Comparison of ENCODE assay signal across 17 cellular contexts in genomic region chr1:160255761-160256300, GRCh38. TPM values are rescaled to one million over a fixed set of nuclear protein-coding genes. Genes with fewer than 3 reads are reported as not detected.
DNase-seq lines count a peak whose midpoint lies in the region; ATAC-seq and TF ChIP-seq lines count a peak whose summit lies in the region.
"Had no signal": no experiment of that assay in that cellular context is flagged by ENCODE, and none has a peak within 500 bp of the region (broad histone marks: within the 10 kb centered on the region; RNA-seq: fewer than 3 reads in every experiment).

No MANE protein-coding gene starts in this region.

- H3K27me3 Mint-ChIP-seq in activated naive CD4-positive, alpha-beta T cell treated with anti-CD3 and anti-CD28 coated beads, Interleukin-2, amount 50 U/mL, for 24 hours, result no peaks in the 10 kb centered on the region
- H3K27me3 Mint-ChIP-seq in activated naive CD8-positive, alpha-beta T cell treated with anti-CD3 and anti-CD28 coated beads for 36 hours, result no peaks in the 10 kb centered on the region
- no peaks in the 10 kb centered on the region for H3K27me3 Mint-ChIP-seq in stimulated activated memory B cell treated with anti-CD40 and anti-IgM and Interleukin-4, amounts not matched to agents 10 μg/mL and 1 μg/mL and 100 μg/mL, for 72 hours
- H3K27me3 Mint-ChIP-seq: B cell had no signal

- H3K4me2 ChIP-seq in OCI-LY7 (ENCODE audit: low read length), result no peak overlapping the region

- TF ChIP-seq CTCF in lower lobe of right lung (IDR thresholded peaks at IDR 0.05) (no peak), RWPE1 (conservative IDR thresholded peaks at IDR 0.05; ENCODE audit: low read depth) (no peak), OCI-LY7 (conservative IDR thresholded peaks at IDR 0.05; ENCODE audit: low read length) (no peak)

- H3K36me3 Mint-ChIP-seq in activated naive CD4-positive, alpha-beta T cell treated with anti-CD3 and anti-CD28 coated beads, Interleukin-2, amount 50 U/mL, for 24 hours, result peaks cover 8% of the 10 kb centered on the region
- H3K36me3 Mint-ChIP-seq in activated naive CD8-positive, alpha-beta T cell treated with anti-CD3 and anti-CD28 coated beads for 36 hours, result peaks cover 25% of the 10 kb centered on the region
- H3K36me3 Mint-ChIP-seq in stimulated activated memory B cell treated with anti-CD40 and anti-IgM and Interleukin-4, amounts not matched to agents 10 μg/mL and 1 μg/mL and 100 μg/mL, for 72 hours, result peaks cover 20% of the 10 kb centered on the region

- H3K36me3 ChIP-seq in lower lobe of right lung (peaks cover 23% of the 10 kb centered on the region), subcutaneous abdominal adipose tissue (ENCODE audit: control insufficient read depth in 5 of 5, insufficient read depth in 5 of 5, low read length in 5 of 5) (peaks cover 0 to 7% (median 0%) of the 10 kb centered on the region in 5 donors), OCI-LY7 (ENCODE audit: insufficient read depth, low read length) (peaks cover 43% of the 10 kb centered on the region)

- H2AFZ ChIP-seq in OCI-LY7 (ENCODE audit: low read length), result no peak overlapping the region

- H3K27ac Mint-ChIP-seq in activated naive CD4-positive, alpha-beta T cell treated with anti-CD3 and anti-CD28 coated beads, Interleukin-2, amount 50 U/mL, for 24 hours, result peak overlapping the region; percentile 41
- peak overlapping the region; percentile 38 for H3K27ac Mint-ChIP-seq in activated naive CD8-positive, alpha-beta T cell treated with anti-CD3 and anti-CD28 coated beads for 36 hours
- no peak overlapping the region for H3K27ac Mint-ChIP-seq in stimulated activated memory B cell treated with anti-CD40 and anti-IgM and Interleukin-4, amounts not matched to agents 10 μg/mL and 1 μg/mL and 100 μg/mL, for 72 hours
- H3K27ac Mint-ChIP-seq: B cell had no signal

- peaks cover 56% of the 10 kb centered on the region for H3K4me1 Mint-ChIP-seq in activated naive CD4-positive, alpha-beta T cell treated with anti-CD3 and anti-CD28 coated beads, Interleukin-2, amount 50 U/mL, for 24 hours
- H3K4me1 Mint-ChIP-seq in activated naive CD8-positive, alpha-beta T cell treated with anti-CD3 and anti-CD28 coated beads for 36 hours, result peaks cover 45% of the 10 kb centered on the region
- H3K4me1 Mint-ChIP-seq in stimulated activated memory B cell treated with anti-CD40 and anti-IgM and Interleukin-4, amounts not matched to agents 10 μg/mL and 1 μg/mL and 100 μg/mL, for 72 hours, result peaks cover 52% of the 10 kb centered on the region

- DNase-seq in activated naive CD4-positive, alpha-beta T cell treated with anti-CD3 and anti-CD28 coated beads, Interleukin-2, amount 50 U/mL, for 16 hours, result no peak
- no peak for DNase-seq in activated naive CD8-positive, alpha-beta T cell treated with anti-CD3 and anti-CD28 coated beads for 36 hours
- no peak for DNase-seq in lower lobe of right lung
- no peak for DNase-seq in RWPE1 (ENCODE audit: low spot score)
- no peak for DNase-seq in OCI-LY7 (ENCODE audit: low spot score)
- DNase-seq: GOT3, NCI-H1694 treated with DMSO at 0.1 percent for 48 hours, NCI-H510A, NCI-H774, OCI-M1, SHP77 treated with DMSO at 0.1 percent for 48 hours had no signal

- no peaks in the 10 kb centered on the region for H3K9me2 ChIP-seq in OCI-LY7 (ENCODE audit: insufficient read depth, low read length)

- H3K27me3 ChIP-seq in lower lobe of right lung (ENCODE audit: low read depth) (no peaks in the 10 kb centered on the region), subcutaneous abdominal adipose tissue (ENCODE audit: control insufficient read depth in 5 of 5, insufficient read depth in 4 of 5, low read length in 5 of 5) (no peaks in the 10 kb centered on the region)

- H3K4me3 ChIP-seq in lower lobe of right lung, result no peak overlapping the region
- no peak overlapping the region for H3K4me3 ChIP-seq in subcutaneous abdominal adipose tissue (ENCODE audit: low read depth in 1 of 5, low read length in 5 of 5)
- no peak overlapping the region for H3K4me3 ChIP-seq in OCI-LY7 (ENCODE audit: low read depth, low read length, poor library complexity, severe bottlenecking)
- H3K4me3 ChIP-seq: GM12878 had no signal

- H3K79me2 ChIP-seq in OCI-LY7 (ENCODE audit: insufficient read depth, low read depth, low read length), result peaks cover 18% of the 10 kb centered on the region

- H3K27ac ChIP-seq in lower lobe of right lung, result no peak overlapping the region
- H3K27ac ChIP-seq in subcutaneous abdominal adipose tissue (ENCODE audit: low read depth, low read length), result peak overlapping the region; percentile 65
- no peak overlapping the region for H3K27ac ChIP-seq in RWPE1
- no peak overlapping the region for H3K27ac ChIP-seq in OCI-LY7 (ENCODE audit: low read depth, low read length, poor library complexity, severe bottlenecking)

- peaks cover 53% of the 10 kb centered on the region for H3K4me1 ChIP-seq in lower lobe of right lung
- H3K4me1 ChIP-seq in subcutaneous abdominal adipose tissue (ENCODE audit: control insufficient read depth in 5 of 5, insufficient read depth in 5 of 5, low read length in 5 of 5), result peaks cover 5 to 33% (median 23%) of the 10 kb centered on the region in 5 donors
- peaks cover 11% of the 10 kb centered on the region for H3K4me1 ChIP-seq in OCI-LY7 (ENCODE audit: insufficient read depth, low read length, poor library complexity, severe bottlenecking)

- H3K9ac ChIP-seq in subcutaneous abdominal adipose tissue (ENCODE audit: low read length in 5 of 5), result no peak overlapping the region

- POLR2A ChIA-PET in RWPE1 (lab: Yijun Ruan, JAX; ENCODE audit: low non-redundant PET) (no interaction called here), OCI-LY7 (lab: Charles Lee) (no interaction called here)

- BruUV-seq in OCI-LY7 (replicated peaks; lab: Mats Ljungman, UMichigan), result no TSS peak

- ATAC-seq in lower lobe of right lung, result peak; percentile 54 to 69
- ATAC-seq in stimulated activated memory B cell treated with anti-CD40 and anti-IgM and Interleukin-4, amounts not matched to agents 10 μg/mL and 1 μg/mL and 100 μg/mL, for 72 hours, result no peak
- ATAC-seq: GM12878, HCT116 had no signal

- H3K4me3 Mint-ChIP-seq in activated naive CD4-positive, alpha-beta T cell treated with anti-CD3 and anti-CD28 coated beads, Interleukin-2, amount 50 U/mL, for 24 hours, result no peak overlapping the region
- no peak overlapping the region for H3K4me3 Mint-ChIP-seq in activated naive CD8-positive, alpha-beta T cell treated with anti-CD3 and anti-CD28 coated beads for 36 hours
- no peak overlapping the region for H3K4me3 Mint-ChIP-seq in stimulated activated memory B cell treated with anti-CD40 and anti-IgM and Interleukin-4, amounts not matched to agents 10 μg/mL and 1 μg/mL and 100 μg/mL, for 72 hours
- H3K4me3 Mint-ChIP-seq: B cell had no signal

- peaks cover 3% of the 10 kb centered on the region; the same call in 1 of the 2 replicates for H4K20me1 ChIP-seq in OCI-LY7 (ENCODE audit: insufficient read depth, low read length)

- H3K9me3 ChIP-seq in lower lobe of right lung, result no peaks in the 10 kb centered on the region
- H3K9me3 ChIP-seq in subcutaneous abdominal adipose tissue (ENCODE audit: control insufficient read depth in 5 of 5, low read length in 5 of 5), result no peaks in the 10 kb centered on the region
- no peaks in the 10 kb centered on the region for H3K9me3 ChIP-seq in OCI-LY7 (ENCODE audit: low read length)

- CTCF ChIA-PET in RWPE1 (lab: Yijun Ruan, JAX), result interaction anchor here (0.6 kb wide), 1 partner anchor 155 kb away, joined by 3 read pairs; no protein-coding TSS in a partner anchor
- CTCF ChIA-PET in OCI-LY7 (lab: Charles Lee; ENCODE audit: unreplicated experiment), result no interaction called here

- no peaks in the 10 kb centered on the region for H3K9me3 Mint-ChIP-seq in activated naive CD4-positive, alpha-beta T cell treated with anti-CD3 and anti-CD28 coated beads, Interleukin-2, amount 50 U/mL, for 24 hours
- no peaks in the 10 kb centered on the region for H3K9me3 Mint-ChIP-seq in activated naive CD8-positive, alpha-beta T cell treated with anti-CD3 and anti-CD28 coated beads for 36 hours
- H3K9me3 Mint-ChIP-seq in stimulated activated memory B cell treated with anti-CD40 and anti-IgM and Interleukin-4, amounts not matched to agents 10 μg/mL and 1 μg/mL and 100 μg/mL, for 72 hours, result no peaks in the 10 kb centered on the region

- intact Hi-C loops in lower lobe of right lung (cut with DNase I), result no loop called here
- intact Hi-C loops in OCI-LY7 (cut with micrococcal nuclease; ENCODE audit: unreplicated experiment), result no loop called here

RNA-seq across cellular contexts. Expression of gene DCAF8, which starts 6.5 kb away (rescaled TPM):
- 10 to 100 TPM; 86.9 to 94.1 TPM for total RNA-seq in activated naive CD8-positive, alpha-beta T cell treated with anti-CD3 and anti-CD28 coated beads for 36 hours
- total RNA-seq in lower lobe of right lung, result 114 TPM
- total RNA-seq in OCI-LY7 (2014; rRNA removed; shearing (Covaris generic)), result 102 and 118 TPM in 2 replicates
- total RNA-seq in OCI-LY7 (2022), result 139 and 141 TPM in 2 replicates

RNA-seq across cellular contexts. Expression of gene PEX19, which starts 29.1 kb away (rescaled TPM):
- total RNA-seq in activated naive CD8-positive, alpha-beta T cell treated with anti-CD3 and anti-CD28 coated beads for 36 hours, result 10 to 100 TPM; 49.8 to 52.1 TPM
- 63.1 TPM for total RNA-seq in lower lobe of right lung
- total RNA-seq in OCI-LY7 (2014; rRNA removed; shearing (Covaris generic)), result 32.6 and 34.7 TPM in 2 replicates
- 47.3 and 53.9 TPM in 2 replicates for total RNA-seq in OCI-LY7 (2022)

RNA-seq across cellular contexts. Expression of gene PEA15, which starts 50.6 kb away (rescaled TPM):
- total RNA-seq in activated naive CD8-positive, alpha-beta T cell treated with anti-CD3 and anti-CD28 coated beads for 36 hours, result 10 to 100 TPM; 51.7 to 57.4 TPM
- 132 TPM for total RNA-seq in lower lobe of right lung
- total RNA-seq in OCI-LY7 (2014; rRNA removed; shearing (Covaris generic)), result 20.7 and 22.3 TPM in 2 replicates
- 25.7 and 30.5 TPM in 2 replicates for total RNA-seq in OCI-LY7 (2022)
